ENCODE assay signal across 21 cellular contexts in genomic region chr17:50136096-50136687, GRCh38. TPM values are rescaled to one million over a fixed set of nuclear protein-coding genes. Genes with fewer than 3 reads are reported as not detected.
DNase-seq lines count a peak whose midpoint lies in the region; ATAC-seq and TF ChIP-seq lines count a peak whose summit lies in the region.
"Had no signal": no experiment of that assay in that cellular context is flagged by ENCODE, and none has a peak within 500 bp of the region (broad histone marks: within the 10 kb centered on the region; RNA-seq: fewer than 3 reads in every experiment).

No MANE protein-coding gene starts in this region.

- no peak overlapping the region for H3K4me3 ChIP-seq in Caco-2 (ENCODE audit: low read depth, low read length)
- H3K4me3 ChIP-seq: Peyer's patch, SJCRH30 had no signal

- H3K9me3 Mint-ChIP-seq in activated T-cell treated with anti-CD3 and anti-CD28 coated beads, Interleukin-2, amount 50 U/mL, for 24 hours: no peaks in the 10 kb centered on the region
- H3K9me3 Mint-ChIP-seq in activated T-cell treated with anti-CD3 and anti-CD28 coated beads, Interleukin-2, amount 50 U/mL, for 72 hours: no peaks in the 10 kb centered on the region
- H3K9me3 Mint-ChIP-seq in Caco-2 (ENCODE audit: unreplicated experiment): no peaks in the 10 kb centered on the region
- no peaks in the 10 kb centered on the region for H3K9me3 Mint-ChIP-seq in stimulated activated effector memory CD8-positive, alpha-beta T cell treated with anti-CD3 and anti-CD28 coated beads, Interleukin-12 subunit alpha, Interleukin-12 subunit beta, amount 100 ng/mL, for 72 hours
- H3K9me3 Mint-ChIP-seq: CD8-positive, alpha-beta memory T cell; IgD-negative memory B cell had no signal

- peaks cover 32% of the 10 kb centered on the region for H3K36me3 ChIP-seq in Caco-2 (ENCODE audit: control insufficient read depth, insufficient read depth, low read length)

- H3K27ac Mint-ChIP-seq in activated T-cell treated with anti-CD3 and anti-CD28 coated beads, Interleukin-2, amount 50 U/mL, for 24 hours: peak overlapping the region; percentile 12
- H3K27ac Mint-ChIP-seq in activated T-cell treated with anti-CD3 and anti-CD28 coated beads, Interleukin-2, amount 50 U/mL, for 72 hours: no peak overlapping the region
- H3K27ac Mint-ChIP-seq in Caco-2 (ENCODE audit: unreplicated experiment): peak overlapping the region; percentile 7
- H3K27ac Mint-ChIP-seq in stimulated activated effector memory CD8-positive, alpha-beta T cell treated with anti-CD3 and anti-CD28 coated beads, Interleukin-12 subunit alpha, Interleukin-12 subunit beta, amount 100 ng/mL, for 72 hours: peak overlapping the region; percentile 87

- no peak for TF ChIP-seq CTCF in Caco-2 (IDR thresholded peaks at IDR 0.05; ENCODE audit: insufficient read depth in 1 of 2, low read depth in 1 of 2, low read length in 1 of 2, severe bottlenecking in 1 of 2, unreplicated experiment in 1 of 2)

- CTCF ChIA-PET in Caco-2 (lab: Charles Lee): interaction anchor here (0.6 to 2.6 kb wide), 4 partner anchors 13 to 246 kb away, joined by 4 to 8 read pairs (median 4); no protein-coding TSS in a partner anchor

- H3K4me3 Mint-ChIP-seq in activated T-cell treated with anti-CD3 and anti-CD28 coated beads, Interleukin-2, amount 50 U/mL, for 24 hours: no peak overlapping the region
- no peak overlapping the region for H3K4me3 Mint-ChIP-seq in activated T-cell treated with anti-CD3 and anti-CD28 coated beads, Interleukin-2, amount 50 U/mL, for 72 hours
- H3K4me3 Mint-ChIP-seq in Caco-2 (ENCODE audit: unreplicated experiment): no peak overlapping the region
- H3K4me3 Mint-ChIP-seq in stimulated activated effector memory CD8-positive, alpha-beta T cell treated with anti-CD3 and anti-CD28 coated beads, Interleukin-12 subunit alpha, Interleukin-12 subunit beta, amount 100 ng/mL, for 72 hours: no peak overlapping the region
- H3K4me3 Mint-ChIP-seq: CD8-positive, alpha-beta memory T cell; IgD-negative memory B cell had no signal

- POLR2A ChIA-PET in Caco-2 (lab: Charles Lee): no interaction called here

- BruUV-seq in Caco-2 (replicated peaks; lab: Mats Ljungman, UMichigan): no TSS peak

- peaks cover 12% of the 10 kb centered on the region for H3K4me1 ChIP-seq in Caco-2
- H3K4me1 ChIP-seq: SJCRH30 had no signal

- H3K27me3 ChIP-seq in Caco-2 (replicated peaks; ENCODE audit: control insufficient read depth, insufficient read depth, low read length): no peaks in the 10 kb centered on the region
- H3K27me3 ChIP-seq: Peyer's patch, SJCRH30 had no signal

- ATAC-seq in activated T-cell treated with anti-CD3 and anti-CD28 coated beads, Interleukin-2, amount 50 U/mL, for 72 hours (replicated peaks in 1 of 2): no peak
- no peak for ATAC-seq in stimulated activated effector memory CD8-positive, alpha-beta T cell treated with anti-CD3 and anti-CD28 coated beads, Interleukin-12 subunit alpha, Interleukin-12 subunit beta, amount 100 ng/mL, for 72 hours
- ATAC-seq in HG02610 (IDR thresholded peaks at IDR 0.05; ENCODE audit: unreplicated experiment): no peak
- ATAC-seq: HCT116 had no signal

- DNase-seq in activated T-cell treated with anti-CD3 and anti-CD28 coated beads, Interleukin-2, amount 50 U/mL, for 24 hours: no peak
- DNase-seq in activated T-cell treated with anti-CD3 and anti-CD28 coated beads, Interleukin-2, amount 50 U/mL, for 72 hours: no peak
- no peak for DNase-seq in Caco-2
- peak in 2 of 61 donors; percentile 19 to 31 for DNase-seq in caudate nucleus (lab: John Stamatoyannopoulos, UW)
- no peak for DNase-seq in stimulated activated effector memory CD8-positive, alpha-beta T cell treated with anti-CD3 and anti-CD28 coated beads, Interleukin-12 subunit alpha, Interleukin-12 subunit beta, amount 100 ng/mL, for 72 hours (ENCODE audit: low spot score in 2 of 2)
- DNase-seq in DMS53 treated with DMSO at 0.1 percent for 48 hours (lab: John Stamatoyannopoulos, UW; ENCODE audit: unreplicated experiment): no peak
- no peak for DNase-seq in occipital lobe (lab: John Stamatoyannopoulos, UW)
- DNase-seq: CD8-positive, alpha-beta memory T cell; GDM1; GOT3; NCI-H1105 treated with DMSO at 0.1 percent for 48 hours; NCI-H2029 treated with DMSO at 0.1 percent for 48 hours; NCI-H345; NCI-H524; NCI-H774; Peyer's patch; SJCRH30 had no signal

- H3K27me3 Mint-ChIP-seq in activated T-cell treated with anti-CD3 and anti-CD28 coated beads, Interleukin-2, amount 50 U/mL, for 24 hours: peaks cover 4% of the 10 kb centered on the region
- H3K27me3 Mint-ChIP-seq in activated T-cell treated with anti-CD3 and anti-CD28 coated beads, Interleukin-2, amount 50 U/mL, for 72 hours (ENCODE audit: low read depth): no peaks in the 10 kb centered on the region
- no peaks in the 10 kb centered on the region for H3K27me3 Mint-ChIP-seq in Caco-2 (ENCODE audit: insufficient read depth, unreplicated experiment)

- intact Hi-C loops in Caco-2 (cut with micrococcal nuclease; ENCODE audit: unreplicated experiment): no loop called here

- peaks cover 23% of the 10 kb centered on the region for H3K4me1 Mint-ChIP-seq in activated T-cell treated with anti-CD3 and anti-CD28 coated beads, Interleukin-2, amount 50 U/mL, for 24 hours (ENCODE audit: low read depth)
- peaks cover 49% of the 10 kb centered on the region for H3K4me1 Mint-ChIP-seq in activated T-cell treated with anti-CD3 and anti-CD28 coated beads, Interleukin-2, amount 50 U/mL, for 72 hours (ENCODE audit: low read depth)
- H3K4me1 Mint-ChIP-seq in Caco-2 (ENCODE audit: low read depth, unreplicated experiment): peaks cover 16% of the 10 kb centered on the region
- H3K4me1 Mint-ChIP-seq in stimulated activated effector memory CD8-positive, alpha-beta T cell treated with anti-CD3 and anti-CD28 coated beads, Interleukin-12 subunit alpha, Interleukin-12 subunit beta, amount 100 ng/mL, for 72 hours: peaks cover 55% of the 10 kb centered on the region

- H3K27ac ChIP-seq in caudate nucleus (ENCODE audit: low read depth, low read length): peak overlapping the region; percentile 4
- H3K27ac ChIP-seq: C4-2B, Peyer's patch, SJCRH30 had no signal

- peaks cover 86% of the 10 kb centered on the region for H3K36me3 Mint-ChIP-seq in activated T-cell treated with anti-CD3 and anti-CD28 coated beads, Interleukin-2, amount 50 U/mL, for 24 hours (ENCODE audit: low read depth)
- peaks cover 10 to 38% of the 10 kb centered on the region in 2 donors for H3K36me3 Mint-ChIP-seq in activated T-cell treated with anti-CD3 and anti-CD28 coated beads, Interleukin-2, amount 50 U/mL, for 72 hours (ENCODE audit: insufficient read depth in 2 of 2)
- H3K36me3 Mint-ChIP-seq in Caco-2 (ENCODE audit: insufficient read depth, unreplicated experiment): peaks cover 64% of the 10 kb centered on the region
- H3K36me3 Mint-ChIP-seq in stimulated activated effector memory CD8-positive, alpha-beta T cell treated with anti-CD3 and anti-CD28 coated beads, Interleukin-12 subunit alpha, Interleukin-12 subunit beta, amount 100 ng/mL, for 72 hours: peaks cover 83% of the 10 kb centered on the region

- no peaks in the 10 kb centered on the region for H3K9me3 ChIP-seq in Caco-2
- H3K9me3 ChIP-seq: Peyer's patch, SJCRH30 had no signal

RNA-seq across cellular contexts. Expression of gene SAMD14, which starts 6.2 kb away (rescaled TPM):
- 1 to 10 TPM; 3.3 to 6.9 TPM for total RNA-seq in activated T-cell treated with anti-CD3 and anti-CD28 coated beads, Interleukin-2, amount 50 U/mL, for 72 hours
- 2.2 and 3.4 TPM in 2 replicates for total RNA-seq in Caco-2 (2022)
- 21.5 TPM for total RNA-seq in occipital lobe

RNA-seq across cellular contexts. Expression of gene PPP1R9B, which starts 14.3 kb away (rescaled TPM):
- 100 to 1,000 TPM; 111 to 128 TPM for total RNA-seq in activated T-cell treated with anti-CD3 and anti-CD28 coated beads, Interleukin-2, amount 50 U/mL, for 72 hours
- total RNA-seq in Caco-2 (2022): 74.8 and 76.2 TPM in 2 replicates
- 69.9 TPM for total RNA-seq in occipital lobe

RNA-seq across cellular contexts. Expression of gene SGCA, which starts 29.6 kb away (rescaled TPM):
- total RNA-seq in activated T-cell treated with anti-CD3 and anti-CD28 coated beads, Interleukin-2, amount 50 U/mL, for 72 hours: 1 to 10 TPM; 1.7 to 2.3 TPM
- not detected in 2 replicates for total RNA-seq in Caco-2 (2022)
- not detected for total RNA-seq in occipital lobe

RNA-seq across cellular contexts. Expression of gene PDK2, which starts 41.0 kb away (rescaled TPM):
- 10 to 100 TPM; 26.6 to 34.6 TPM for total RNA-seq in activated T-cell treated with anti-CD3 and anti-CD28 coated beads, Interleukin-2, amount 50 U/mL, for 72 hours
- total RNA-seq in Caco-2 (2022): 10.5 and 15.2 TPM in 2 replicates
- total RNA-seq in occipital lobe: 9.0 TPM
